ENCODE assay signal across 1 cellular context in the genomic region with DNA sequence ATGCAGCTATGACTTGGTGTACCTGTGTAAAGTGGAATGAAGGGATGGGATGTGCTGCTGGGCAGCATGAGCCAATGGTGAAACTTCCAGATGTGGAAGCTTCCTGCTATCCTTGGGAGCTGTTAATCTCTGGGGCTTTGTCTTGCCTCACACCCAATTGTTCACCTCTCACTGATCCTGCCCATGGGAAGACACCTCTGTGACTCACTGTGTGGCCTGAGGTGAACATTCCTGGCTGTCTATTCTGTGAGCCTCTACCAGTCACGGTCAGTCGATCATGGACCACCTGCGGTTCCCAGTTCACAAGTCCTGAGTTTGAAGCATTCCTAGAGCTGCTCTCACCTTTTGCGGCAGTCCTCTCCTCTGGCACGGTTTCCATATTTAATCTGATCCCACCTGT.
TF ChIP-seq lines count a peak whose summit lies in the region.

No MANE protein-coding gene starts in this region.

TF ChIP-seq in HCT116, 20 proteins besides CTCF, POLR2A, EP300 and RAD21 (continued from another document):
- TF ChIP-seq, protein P1, sequence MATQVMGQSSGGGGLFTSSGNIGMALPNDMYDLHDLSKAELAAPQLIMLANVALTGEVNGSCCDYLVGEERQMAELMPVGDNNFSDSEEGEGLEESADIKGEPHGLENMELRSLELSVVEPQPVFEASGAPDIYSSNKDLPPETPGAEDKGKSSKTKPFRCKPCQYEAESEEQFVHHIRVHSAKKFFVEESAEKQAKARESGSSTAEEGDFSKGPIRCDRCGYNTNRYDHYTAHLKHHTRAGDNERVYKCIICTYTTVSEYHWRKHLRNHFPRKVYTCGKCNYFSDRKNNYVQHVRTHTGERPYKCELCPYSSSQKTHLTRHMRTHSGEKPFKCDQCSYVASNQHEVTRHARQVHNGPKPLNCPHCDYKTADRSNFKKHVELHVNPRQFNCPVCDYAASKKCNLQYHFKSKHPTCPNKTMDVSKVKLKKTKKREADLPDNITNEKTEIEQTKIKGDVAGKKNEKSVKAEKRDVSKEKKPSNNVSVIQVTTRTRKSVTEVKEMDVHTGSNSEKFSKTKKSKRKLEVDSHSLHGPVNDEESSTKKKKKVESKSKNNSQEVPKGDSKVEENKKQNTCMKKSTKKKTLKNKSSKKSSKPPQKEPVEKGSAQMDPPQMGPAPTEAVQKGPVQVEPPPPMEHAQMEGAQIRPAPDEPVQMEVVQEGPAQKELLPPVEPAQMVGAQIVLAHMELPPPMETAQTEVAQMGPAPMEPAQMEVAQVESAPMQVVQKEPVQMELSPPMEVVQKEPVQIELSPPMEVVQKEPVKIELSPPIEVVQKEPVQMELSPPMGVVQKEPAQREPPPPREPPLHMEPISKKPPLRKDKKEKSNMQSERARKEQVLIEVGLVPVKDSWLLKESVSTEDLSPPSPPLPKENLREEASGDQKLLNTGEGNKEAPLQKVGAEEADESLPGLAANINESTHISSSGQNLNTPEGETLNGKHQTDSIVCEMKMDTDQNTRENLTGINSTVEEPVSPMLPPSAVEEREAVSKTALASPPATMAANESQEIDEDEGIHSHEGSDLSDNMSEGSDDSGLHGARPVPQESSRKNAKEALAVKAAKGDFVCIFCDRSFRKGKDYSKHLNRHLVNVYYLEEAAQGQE (IDR thresholded peaks at IDR 0.05; ENCODE audit: low read depth), result no peak
- TF ChIP-seq ZNF274 (IDR thresholded peaks at IDR 0.05; ENCODE audit: low read depth, low read length), result no peak
- no peak for TF ChIP-seq YY1 (IDR thresholded peaks at IDR 0.05; ENCODE audit: extremely low read depth, insufficient replicate concordance, low read depth, low read length)
- no peak for TF ChIP-seq EZH2 (IDR thresholded peaks at IDR 0.05)
- TF ChIP-seq EGR1 (IDR thresholded peaks at IDR 0.05; ENCODE audit: low read depth), result no peak
